ENCODE assay signal across 8 cellular contexts in the genomic region with DNA sequence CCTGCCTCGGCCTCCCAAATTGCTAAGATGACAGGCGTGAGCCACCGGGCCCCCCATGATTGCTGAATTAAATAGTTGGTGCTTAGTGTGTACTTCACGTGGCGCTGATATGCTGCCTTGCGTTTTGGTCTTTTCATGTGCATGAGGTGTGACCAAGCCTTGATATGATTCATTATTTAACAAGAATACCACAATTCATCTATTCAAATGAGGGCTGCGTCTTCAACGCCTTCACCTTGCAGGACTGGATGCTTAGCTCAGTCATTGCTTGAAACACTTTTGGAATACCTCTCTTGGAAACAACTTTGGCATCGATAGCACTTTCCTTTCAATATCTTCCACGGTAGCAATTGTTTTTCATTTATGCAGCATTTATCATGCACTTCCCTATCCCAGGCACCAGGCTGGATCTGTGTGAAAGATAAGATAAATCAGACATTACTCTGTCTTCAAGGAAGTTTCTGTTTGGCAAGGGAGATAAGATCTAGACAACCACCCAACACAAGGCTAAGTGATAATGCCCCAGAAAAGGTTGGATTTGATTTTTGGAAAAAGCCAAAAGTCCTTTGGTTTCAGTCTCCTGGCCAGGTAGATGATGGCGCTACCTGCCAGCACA. TPM values are rescaled to one million over a fixed set of nuclear protein-coding genes. Genes with fewer than 3 reads are reported as not detected.
A peak's percentile ranks its signal among the peaks of the same experiment; 100 is the strongest.
DNase-seq lines count a peak whose midpoint lies in the region; ATAC-seq and TF ChIP-seq lines count a peak whose summit lies in the region.

No MANE protein-coding gene starts in this region.

- H3K9me3 ChIP-seq in CD8-positive, alpha-beta T cell (ENCODE audit: low read length) = no peaks in the 10 kb centered on the region
- no peaks in the 10 kb centered on the region for H3K9me3 ChIP-seq in duodenal mucosa (ENCODE audit: control insufficient read depth in 1 of 2, low read length in 2 of 2)

- peak overlapping the region; percentile 62 for H3K4me3 Mint-ChIP-seq in CD8-positive, alpha-beta T cell
- peak overlapping the region in 8 of 10 donors; percentile 13 to 81 (median 74) for H3K4me3 Mint-ChIP-seq in naive thymus-derived CD8-positive, alpha-beta T cell

- no peak overlapping the region for H3K27ac Mint-ChIP-seq in CD8-positive, alpha-beta T cell
- peak overlapping the region in 1 of 10 donors; percentile 15 for H3K27ac Mint-ChIP-seq in naive thymus-derived CD8-positive, alpha-beta T cell

- H3K4me1 ChIP-seq in CD8-positive, alpha-beta T cell (ENCODE audit: insufficient read depth, low read length) = peaks cover 5% of the 10 kb centered on the region
- H3K4me1 ChIP-seq in duodenal mucosa (ENCODE audit: control insufficient read depth in 1 of 2, insufficient read depth in 2 of 2, low read length in 2 of 2) = peaks cover 10 to 26% of the 10 kb centered on the region in 2 donors

- H3K9ac ChIP-seq in duodenal mucosa (ENCODE audit: low read depth in 1 of 2, low read length in 2 of 2) = peak overlapping the region in 1 of 2 donors; percentile 63

- CTCF ChIA-PET in CD8-positive, alpha-beta T cell (lab: Charles Lee) = interaction anchor here (1.0 kb wide), 1 partner anchor 10 kb away, joined by 4 read pairs; no protein-coding TSS in a partner anchor

- H3K36me3 Mint-ChIP-seq in CD8-positive, alpha-beta T cell = no peaks in the 10 kb centered on the region
- no peaks in the 10 kb centered on the region for H3K36me3 Mint-ChIP-seq in naive thymus-derived CD8-positive, alpha-beta T cell

- H3K9me3 Mint-ChIP-seq in CD8-positive, alpha-beta T cell = no peaks in the 10 kb centered on the region
- peaks cover 0 to 2% (median 0%) of the 10 kb centered on the region in 9 donors for H3K9me3 Mint-ChIP-seq in naive thymus-derived CD8-positive, alpha-beta T cell

- no peak for ATAC-seq in CD8-positive, alpha-beta T cell
- no peak for ATAC-seq in naive thymus-derived CD8-positive, alpha-beta T cell
- no peak for ATAC-seq in HG03135 (IDR thresholded peaks at IDR 0.05; ENCODE audit: unreplicated experiment)

- H3K27me3 ChIP-seq in CD8-positive, alpha-beta T cell (ENCODE audit: insufficient read depth, low read length) = peaks cover 12% of the 10 kb centered on the region
- peaks cover 0 to 6% of the 10 kb centered on the region in 2 donors for H3K27me3 ChIP-seq in duodenal mucosa (ENCODE audit: control insufficient read depth in 1 of 2, insufficient read depth in 2 of 2, low read length in 2 of 2)

- no peak overlapping the region for H3K4me3 ChIP-seq in CD8-positive, alpha-beta T cell (ENCODE audit: low read depth, low read length)
- H3K4me3 ChIP-seq in duodenal mucosa (ENCODE audit: low read depth in 1 of 2, low read length in 2 of 2) = peak overlapping the region; percentile 65 to 73

- H3K4me1 Mint-ChIP-seq in CD8-positive, alpha-beta T cell (ENCODE audit: low read depth) = peaks cover 14% of the 10 kb centered on the region
- H3K4me1 Mint-ChIP-seq in naive thymus-derived CD8-positive, alpha-beta T cell = peaks cover 10 to 21% (median 18%) of the 10 kb centered on the region in 4 donors

- no peaks in the 10 kb centered on the region for H3K36me3 ChIP-seq in CD8-positive, alpha-beta T cell (ENCODE audit: insufficient read depth, low read length)
- no peaks in the 10 kb centered on the region for H3K36me3 ChIP-seq in duodenal mucosa (ENCODE audit: control insufficient read depth in 1 of 2, insufficient read depth in 2 of 2, low read length in 2 of 2)

- no peak for TF ChIP-seq CTCF in CD8-positive, alpha-beta T cell (IDR thresholded peaks at IDR 0.05)

- no peak for DNase-seq in CD8-positive, alpha-beta T cell
- DNase-seq in NCI-H69 (lab: John Stamatoyannopoulos, UW) = peak; percentile 45
- no peak for DNase-seq in naive thymus-derived CD8-positive, alpha-beta T cell
- no peak for DNase-seq in NCI-H2227 (lab: John Stamatoyannopoulos, UW; ENCODE audit: unreplicated experiment)
- DNase-seq in SKM-1 (lab: John Stamatoyannopoulos, UW; ENCODE audit: unreplicated experiment) = no peak
- no peak for DNase-seq in NCI-H1105 (lab: John Stamatoyannopoulos, UW)

- H3K27ac ChIP-seq in CD8-positive, alpha-beta T cell (ENCODE audit: low read depth, low read length) = no peak overlapping the region
- no peak overlapping the region for H3K27ac ChIP-seq in duodenal mucosa (ENCODE audit: low read depth, low read length)

- intact Hi-C loops in CD8-positive, alpha-beta T cell (cut with DNase I, micrococcal nuclease) = no loop called here

- peaks cover 42% of the 10 kb centered on the region for H3K27me3 Mint-ChIP-seq in CD8-positive, alpha-beta T cell (ENCODE audit: low read depth)
- peaks cover 24 to 57% (median 41%) of the 10 kb centered on the region in 5 donors for H3K27me3 Mint-ChIP-seq in naive thymus-derived CD8-positive, alpha-beta T cell

- POLR2A ChIA-PET in CD8-positive, alpha-beta T cell (lab: Charles Lee) = no interaction called here
- POLR2A ChIA-PET in naive thymus-derived CD8-positive, alpha-beta T cell (lab: Charles Lee) = interaction anchor here (0.6 kb wide), 1 partner anchor 29 kb away, joined by 3 read pairs; no protein-coding TSS in a partner anchor

RNA-seq across cellular contexts. Expression of a gene that starts 1.3 kb away (rescaled TPM):
- total RNA-seq in CD8-positive, alpha-beta T cell = not detected
- total RNA-seq in naive thymus-derived CD8-positive, alpha-beta T cell = not detected
- not detected for polyA plus RNA-seq in naive thymus-derived CD8-positive, alpha-beta T cell
